In the genomic region with DNA sequence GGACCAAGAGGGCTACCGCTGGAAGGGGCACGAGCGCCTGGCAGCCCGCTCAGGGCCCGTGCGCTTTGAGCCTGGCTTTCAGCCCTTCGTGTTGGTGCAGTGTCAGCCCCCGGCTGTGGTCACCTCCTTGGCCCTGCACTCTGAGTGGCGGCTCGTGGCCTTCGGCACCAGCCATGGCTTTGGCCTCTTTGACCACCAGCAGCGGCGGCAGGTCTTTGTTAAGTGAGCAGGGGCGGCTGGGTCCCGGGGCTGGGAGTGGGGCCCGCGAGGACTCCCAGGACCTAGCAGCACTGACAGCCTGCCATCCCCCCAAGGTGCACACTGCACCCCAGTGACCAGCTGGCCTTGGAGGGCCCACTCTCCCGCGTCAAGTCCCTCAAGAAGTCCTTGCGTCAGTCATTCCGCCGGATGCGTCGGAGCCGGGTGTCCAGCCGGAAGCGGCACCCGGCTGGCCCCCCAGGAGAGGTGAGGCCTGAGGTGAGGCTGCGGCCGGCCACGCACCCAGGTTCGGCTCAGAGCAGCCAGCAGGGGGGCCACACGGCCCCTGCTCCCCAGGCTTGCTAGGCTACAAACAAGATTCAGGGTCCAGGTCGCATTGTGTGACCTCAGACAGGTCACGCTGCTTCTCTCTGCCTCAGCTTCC, we compare ENCODE assay signal across 2 cellular contexts.
TF ChIP-seq lines count a peak whose summit lies in the region.

No MANE protein-coding gene starts in this region.

TF ChIP-seq in GM12891, 5 proteins besides CTCF, POLR2A, EP300 and RAD21:
- no peak for TF ChIP-seq SPI1 (IDR thresholded peaks at IDR 0.05; ENCODE audit: low read depth, low read length)
- TF ChIP-seq PAX5 (IDR thresholded peaks at IDR 0.05; ENCODE audit: insufficient read depth, low read length, severe bottlenecking), result no peak
- no peak for TF ChIP-seq TAF1 (IDR thresholded peaks at IDR 0.05; ENCODE audit: low read depth, low read length)
- TF ChIP-seq POU2F2 (IDR thresholded peaks at IDR 0.05; ENCODE audit: low read depth, low read length), result no peak
- TF ChIP-seq POLR2AphosphoS5 (IDR thresholded peaks at IDR 0.05; ENCODE audit: low read depth, low read length), result no peak

TF ChIP-seq in HepG2, 621 proteins besides CTCF, POLR2A, EP300 and RAD21:
- TF ChIP-seq POLR2AphosphoS5 (IDR thresholded peaks at IDR 0.05; ENCODE audit: low read depth, low read length), result no peak
- TF ChIP-seq MTA1 (CRISPR knock-in tag; IDR thresholded peaks at IDR 0.05; ENCODE audit: borderline replicate concordance), result peak; percentile 51; the same call in 1 of the 2 replicates
- no peak for TF ChIP-seq MTF2 (CRISPR knock-in tag; IDR thresholded peaks at IDR 0.05; ENCODE audit: borderline replicate concordance)
- peak; percentile 76 for TF ChIP-seq AGO2 (optimal IDR thresholded peaks at IDR 0.05; ENCODE audit: low read depth, low read length)
- peak; percentile 46; the same call in 1 of the 2 replicates for TF ChIP-seq RBFOX2 (IDR thresholded peaks at IDR 0.05; ENCODE audit: low read depth, low read length)
- no peak for TF ChIP-seq HIVEP1 (CRISPR knock-in tag; IDR thresholded peaks at IDR 0.05)
- TF ChIP-seq KDM5B (CRISPR knock-in tag; IDR thresholded peaks at IDR 0.05; ENCODE audit: borderline replicate concordance), result no peak
TF ChIP-seq in HepG2: peak in this region for 3.
